9 cellular contexts compared by ENCODE assay signal in the genomic region with DNA sequence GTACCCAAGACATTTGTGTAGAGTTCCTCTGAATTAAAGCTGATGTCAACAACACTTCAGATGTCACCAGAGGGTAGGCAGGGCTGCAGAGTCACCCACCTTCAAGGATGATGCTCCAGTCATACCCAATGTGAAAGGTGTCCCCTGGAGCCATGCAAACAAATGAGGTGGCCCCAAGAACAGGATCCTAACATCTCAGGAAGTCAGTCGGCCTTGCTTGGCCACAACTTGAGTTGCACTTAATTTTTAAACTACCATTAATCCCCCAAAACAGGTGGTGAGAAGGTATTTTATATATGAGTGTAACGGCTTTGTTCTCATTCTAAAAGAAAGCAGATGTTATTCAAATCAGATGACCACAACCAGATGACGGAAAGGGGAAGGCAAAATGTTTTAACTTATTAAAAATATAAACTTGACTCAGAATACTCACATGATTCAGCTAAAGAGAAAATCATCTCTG.
DNase-seq lines count a peak whose midpoint lies in the region; ATAC-seq lines count a peak whose summit lies in the region.
"Had no signal": no experiment of that assay in that cellular context is flagged by ENCODE, and none has a peak within 500 bp of the region (broad histone marks: within the 10 kb centered on the region; RNA-seq: fewer than 3 reads in every experiment).

No MANE protein-coding gene starts in this region.

- ATAC-seq in GM18517 (IDR thresholded peaks at IDR 0.05; ENCODE audit: unreplicated experiment) (peak; percentile 54), GM21528 (IDR thresholded peaks at IDR 0.05; ENCODE audit: low FRiP score, unreplicated experiment) (peak; percentile 52), HG03565 (IDR thresholded peaks at IDR 0.05; ENCODE audit: unreplicated experiment) (peak; percentile 47)
- no peak for ATAC-seq in effector memory CD8-positive, alpha-beta T cell (replicated peaks)
- ATAC-seq: HCT116 had no signal

- no peak overlapping the region for H3K27ac ChIP-seq in substantia nigra (ENCODE audit: low read depth, low read length, poor library complexity, severe bottlenecking)

- peak overlapping the region in 1 of 2 donors; percentile 68 for H3K4me3 Mint-ChIP-seq in effector memory CD8-positive, alpha-beta T cell

- DNase-seq in effector memory CD8-positive, alpha-beta T cell = no peak
- DNase-seq in NCI-H2107 (lab: John Stamatoyannopoulos, UW) (no peak), KG1 (lab: John Stamatoyannopoulos, UW) (no peak), NCI-H128 (lab: John Stamatoyannopoulos, UW; ENCODE audit: unreplicated experiment) (no peak), substantia nigra (lab: John Stamatoyannopoulos, UW) (no peak)

- peak overlapping the region; percentile 92 to 96 for H3K27ac Mint-ChIP-seq in effector memory CD8-positive, alpha-beta T cell

- peaks cover 14% of the 10 kb centered on the region for H3K36me3 Mint-ChIP-seq in effector memory CD8-positive, alpha-beta T cell (ENCODE audit: insufficient read depth)

- peaks cover 42 to 60% of the 10 kb centered on the region in 2 donors for H3K4me1 Mint-ChIP-seq in effector memory CD8-positive, alpha-beta T cell (ENCODE audit: low read depth in 2 of 2)

- no peaks in the 10 kb centered on the region for H3K27me3 Mint-ChIP-seq in effector memory CD8-positive, alpha-beta T cell

- H3K9me3 Mint-ChIP-seq in effector memory CD8-positive, alpha-beta T cell = no peaks in the 10 kb centered on the region
